Comparison of ENCODE assay signal across 10 cellular contexts in genomic region chr7:134854816-134855215, GRCh38.
DNase-seq lines count a peak whose midpoint lies in the region; ATAC-seq and TF ChIP-seq lines count a peak whose summit lies in the region.
"Had no signal": no experiment of that assay in that cellular context is flagged by ENCODE, and none has a peak within 500 bp of the region (broad histone marks: within the 10 kb centered on the region; RNA-seq: fewer than 3 reads in every experiment).

No MANE protein-coding gene starts in this region.

- peaks cover 9% of the 10 kb centered on the region; the same call in 1 of the 2 replicates for H3K4me1 ChIP-seq in OCI-LY3 (ENCODE audit: low read length)
- peaks cover 55 to 97% (median 95%) of the 10 kb centered on the region in 4 donors for H3K4me1 ChIP-seq in esophagus muscularis mucosa
- H3K4me1 ChIP-seq in gastrocnemius medialis: peaks cover 3 to 14% of the 10 kb centered on the region in 2 donors

- no peak overlapping the region for H3K4me2 ChIP-seq in OCI-LY3 (ENCODE audit: low read length)

- 33% methylated on average over 3 of the region's 3 CpGs for WGBS in esophagus muscularis mucosa

- DNase-seq in GF-D8 (lab: John Stamatoyannopoulos, UW): peak; percentile 20
- no peak for DNase-seq in esophagus muscularis mucosa (ENCODE audit: extremely low spot score)
- no peak for DNase-seq in gastrocnemius medialis
- DNase-seq in left lobe of liver (ENCODE audit: low spot score): no peak
- DNase-seq: NCI-H1694, psoas muscle had no signal

- H3K36me3 ChIP-seq in OCI-LY3 (replicated peaks; ENCODE audit: low read depth, low read length) (no peaks in the 10 kb centered on the region), esophagus muscularis mucosa (peaks cover 0 to 6% (median 0%) of the 10 kb centered on the region in 4 donors), gastrocnemius medialis (no peaks in the 10 kb centered on the region)

- no peaks in the 10 kb centered on the region for H4K20me1 ChIP-seq in OCI-LY3 (ENCODE audit: insufficient read depth, low read length)

- no peak for TF ChIP-seq POLR2A in esophagus muscularis mucosa (IDR thresholded peaks at IDR 0.05; ENCODE audit: low read depth)
- no peak for TF ChIP-seq POLR2A in gastrocnemius medialis (IDR thresholded peaks at IDR 0.05)

- intact Hi-C loops in esophagus muscularis mucosa (cut with DNase I): no loop called here
- intact Hi-C loops in gastrocnemius medialis (cut with DNase I; ENCODE audit: low total_unique reads): no loop called here

- in situ Hi-C loops in gastrocnemius medialis (cut with MboI; ENCODE audit: low sequenced_read_pairs in 4 of 4): no loop called here

- H3K27me3 ChIP-seq in OCI-LY3 (ENCODE audit: low read depth, low read length) (peaks cover 5% of the 10 kb centered on the region), esophagus muscularis mucosa (no peaks in the 10 kb centered on the region), gastrocnemius medialis (no peaks in the 10 kb centered on the region)

- no peak overlapping the region for H3K27ac ChIP-seq in OCI-LY3 (ENCODE audit: low read length)
- peak overlapping the region; percentile 67 to 87 (median 76) for H3K27ac ChIP-seq in esophagus muscularis mucosa (replicated peaks in 1 of 4)
- H3K27ac ChIP-seq in gastrocnemius medialis: peak overlapping the region; percentile 2 to 68 (median 6)
- H3K27ac ChIP-seq: psoas muscle had no signal

- TF ChIP-seq CTCF in OCI-LY3 (IDR thresholded peaks at IDR 0.05; ENCODE audit: low read depth, low read length): no peak
- TF ChIP-seq CTCF in esophagus muscularis mucosa (IDR thresholded peaks at IDR 0.05): no peak
- no peak for TF ChIP-seq CTCF in gastrocnemius medialis (IDR thresholded peaks at IDR 0.05 in 4 of 5, conservative IDR thresholded peaks at IDR 0.05 in 1 of 5)

- H3K4me3 ChIP-seq in OCI-LY3 (ENCODE audit: low read length) (no peak overlapping the region), esophagus muscularis mucosa (no peak overlapping the region), gastrocnemius medialis (no peak overlapping the region)
- H3K4me3 ChIP-seq: psoas muscle had no signal

- H3K9me3 ChIP-seq in OCI-LY3 (ENCODE audit: insufficient read depth, low read length) (no peaks in the 10 kb centered on the region), esophagus muscularis mucosa (no peaks in the 10 kb centered on the region), gastrocnemius medialis (no peaks in the 10 kb centered on the region)
- H3K9me3 ChIP-seq: psoas muscle had no signal

- no peak overlapping the region for H3K9ac ChIP-seq in OCI-LY3 (ENCODE audit: low read length)

- TF ChIP-seq EP300 in esophagus muscularis mucosa (IDR thresholded peaks at IDR 0.05): no peak

- ATAC-seq in gastrocnemius medialis (no peak), left lobe of liver (no peak), GM21423 (IDR thresholded peaks at IDR 0.05; ENCODE audit: unreplicated experiment) (no peak), HG02938 (IDR thresholded peaks at IDR 0.05; ENCODE audit: unreplicated experiment) (no peak), GM18502 (IDR thresholded peaks at IDR 0.05; ENCODE audit: poor library complexity, unreplicated experiment) (no peak)
- ATAC-seq: psoas muscle had no signal

- no peaks in the 10 kb centered on the region for H3K79me2 ChIP-seq in OCI-LY3 (ENCODE audit: low read length)

- peak overlapping the region; percentile 45; the same call in 1 of the 2 replicates for H2AFZ ChIP-seq in OCI-LY3 (ENCODE audit: low read depth, low read length)
